Comparison of ENCODE assay signal across 1 cellular context in genomic region chr16:74991593-74992403, GRCh38.
A peak's percentile ranks its signal among the peaks of the same experiment; 100 is the strongest.
TF ChIP-seq lines count a peak whose summit lies in the region.

No MANE protein-coding gene starts in this region.

TF ChIP-seq in HepG2, 621 proteins besides CTCF, POLR2A, EP300 and RAD21 (continued from another document and continues in another):
- TF ChIP-seq AKNA (CRISPR knock-in tag; IDR thresholded peaks at IDR 0.05; ENCODE audit: borderline replicate concordance) (no peak), GATAD1 (CRISPR knock-in tag; IDR thresholded peaks at IDR 0.05) (no peak), REPIN1 (CRISPR knock-in tag; IDR thresholded peaks at IDR 0.05; ENCODE audit: borderline replicate concordance, low read depth) (peak; percentile 54; the same call in 1 of the 2 replicates), ZNF121 (CRISPR knock-in tag; IDR thresholded peaks at IDR 0.05) (0 out of 2 replicates have a peak, but pooled peaks have one; percentile 53), TRAFD1 (CRISPR knock-in tag; IDR thresholded peaks at IDR 0.05; ENCODE audit: borderline replicate concordance) (no peak), ZFX (CRISPR knock-in tag; IDR thresholded peaks at IDR 0.05; ENCODE audit: low read depth) (peak; percentile 78), ZNF160 (CRISPR knock-in tag; IDR thresholded peaks at IDR 0.05) (0 out of 2 replicates have a peak, but pooled peaks have one; percentile 30), AFF4 (CRISPR knock-in tag; IDR thresholded peaks at IDR 0.05) (no peak; the same call in 1 of the 2 replicates), CENPT (CRISPR knock-in tag; IDR thresholded peaks at IDR 0.05; ENCODE audit: low read depth) (no peak), MED1 (CRISPR knock-in tag; IDR thresholded peaks at IDR 0.05) (peak; percentile 97), FOXP1 (IDR thresholded peaks at IDR 0.05) (no peak; the same call in 1 of the 2 replicates), FOXP1 (CRISPR knock-in tag; IDR thresholded peaks at IDR 0.05) (peak; percentile 93), ARID3A (IDR thresholded peaks at IDR 0.05; ENCODE audit: low read depth, low read length) (peak; percentile 100), EEA1 (CRISPR knock-in tag; IDR thresholded peaks at IDR 0.05; ENCODE audit: borderline replicate concordance) (no peak), ZNF205 (CRISPR knock-in tag; IDR thresholded peaks at IDR 0.05) (peak; percentile 65; the same call in 1 of the 2 replicates), ZSCAN31 (CRISPR knock-in tag; IDR thresholded peaks at IDR 0.05; ENCODE audit: low read depth) (peak; percentile 84), CSRNP2 (CRISPR knock-in tag; conservative IDR thresholded peaks at IDR 0.05; ENCODE audit: low read depth) (no peak), GLI4 (CRISPR knock-in tag; IDR thresholded peaks at IDR 0.05; ENCODE audit: borderline replicate concordance) (no peak), GLMP (CRISPR knock-in tag; IDR thresholded peaks at IDR 0.05; ENCODE audit: borderline replicate concordance) (no peak), ZNF124 (CRISPR knock-in tag; IDR thresholded peaks at IDR 0.05) (peak; percentile 57; the same call in 1 of the 2 replicates), KAT7 (CRISPR knock-in tag; IDR thresholded peaks at IDR 0.05; ENCODE audit: borderline replicate concordance) (no peak), SRSF4 (IDR thresholded peaks at IDR 0.05; ENCODE audit: low read depth, low read length, poor library complexity, severe bottlenecking) (no peak), NFATC3 (CRISPR knock-in tag; IDR thresholded peaks at IDR 0.05) (no peak), ZNF468 (CRISPR knock-in tag; IDR thresholded peaks at IDR 0.05) (0 out of 2 replicates have a peak, but pooled peaks have one; percentile 64), ZNF3 (CRISPR knock-in tag; IDR thresholded peaks at IDR 0.05) (0 out of 2 replicates have a peak, but pooled peaks have one; percentile 55), ZKSCAN5 (CRISPR knock-in tag; IDR thresholded peaks at IDR 0.05) (no peak), RBM22 (optimal IDR thresholded peaks at IDR 0.05; ENCODE audit: low read length) (no peak), FOXK1 (CRISPR knock-in tag; IDR thresholded peaks at IDR 0.05; ENCODE audit: borderline replicate concordance, low read depth) (no peak), ZNF543 (CRISPR knock-in tag; IDR thresholded peaks at IDR 0.05) (peak; percentile 52; the same call in 1 of the 2 replicates), PHF20 (CRISPR knock-in tag; IDR thresholded peaks at IDR 0.05) (no peak), SNAPC2 (CRISPR knock-in tag; IDR thresholded peaks at IDR 0.05) (no peak), ZFP62 (CRISPR knock-in tag; IDR thresholded peaks at IDR 0.05) (no peak), TEF (CRISPR knock-in tag; IDR thresholded peaks at IDR 0.05) (no peak), FIP1L1 (IDR thresholded peaks at IDR 0.05; ENCODE audit: borderline replicate concordance, insufficient read depth, low read depth, low read length) (0 out of 2 replicates have a peak, but pooled peaks have one; percentile 29), ZNF614 (CRISPR knock-in tag; IDR thresholded peaks at IDR 0.05; ENCODE audit: borderline replicate concordance) (peak; percentile 94), RBAK (CRISPR knock-in tag; IDR thresholded peaks at IDR 0.05) (no peak), ZNF550 (CRISPR knock-in tag; IDR thresholded peaks at IDR 0.05; ENCODE audit: borderline replicate concordance) (no peak), PATZ1 (CRISPR knock-in tag; IDR thresholded peaks at IDR 0.05) (peak; percentile 40), IKZF1 (IDR thresholded peaks at IDR 0.05) (no peak), ZNF83 (CRISPR knock-in tag; IDR thresholded peaks at IDR 0.05; ENCODE audit: borderline replicate concordance) (no peak), ZSCAN20 (CRISPR knock-in tag; IDR thresholded peaks at IDR 0.05; ENCODE audit: borderline replicate concordance) (0 out of 2 replicates have a peak, but pooled peaks have one; percentile 51), SMYD3 (CRISPR knock-in tag; IDR thresholded peaks at IDR 0.05) (no peak)
- TF ChIP-seq, protein P1, sequence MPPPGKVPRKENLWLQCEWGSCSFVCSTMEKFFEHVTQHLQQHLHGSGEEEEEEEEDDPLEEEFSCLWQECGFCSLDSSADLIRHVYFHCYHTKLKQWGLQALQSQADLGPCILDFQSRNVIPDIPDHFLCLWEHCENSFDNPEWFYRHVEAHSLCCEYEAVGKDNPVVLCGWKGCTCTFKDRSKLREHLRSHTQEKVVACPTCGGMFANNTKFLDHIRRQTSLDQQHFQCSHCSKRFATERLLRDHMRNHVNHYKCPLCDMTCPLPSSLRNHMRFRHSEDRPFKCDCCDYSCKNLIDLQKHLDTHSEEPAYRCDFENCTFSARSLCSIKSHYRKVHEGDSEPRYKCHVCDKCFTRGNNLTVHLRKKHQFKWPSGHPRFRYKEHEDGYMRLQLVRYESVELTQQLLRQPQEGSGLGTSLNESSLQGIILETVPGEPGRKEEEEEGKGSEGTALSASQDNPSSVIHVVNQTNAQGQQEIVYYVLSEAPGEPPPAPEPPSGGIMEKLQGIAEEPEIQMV (CRISPR knock-in tag; IDR thresholded peaks at IDR 0.05; ENCODE audit: low read depth), result no peak
- TF ChIP-seq, protein P2, sequence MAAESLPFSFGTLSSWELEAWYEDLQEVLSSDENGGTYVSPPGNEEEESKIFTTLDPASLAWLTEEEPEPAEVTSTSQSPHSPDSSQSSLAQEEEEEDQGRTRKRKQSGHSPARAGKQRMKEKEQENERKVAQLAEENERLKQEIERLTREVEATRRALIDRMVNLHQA (CRISPR knock-in tag; IDR thresholded peaks at IDR 0.05), result no peak
